24 cellular contexts compared by ENCODE assay signal in genomic region chr2:208479342-208479741, GRCh38.
A peak's percentile ranks its signal among the peaks of the same experiment; 100 is the strongest.
DNase-seq lines count a peak whose midpoint lies in the region; ATAC-seq, FAIRE-seq and TF ChIP-seq lines count a peak whose summit lies in the region.
"Had no signal": no experiment of that assay in that cellular context is flagged by ENCODE, and none has a peak within 500 bp of the region (broad histone marks: within the 10 kb centered on the region; RNA-seq: fewer than 3 reads in every experiment).

No MANE protein-coding gene starts in this region.

- H3K27me3 ChIP-seq in K562 (ENCODE audit: control insufficient read depth in 2 of 2, insufficient read depth in 2 of 2, low read length in 2 of 2), result no peaks in the 10 kb centered on the region

- CTCF ChIA-PET in K562 (lab: Yijun Ruan, JAX; ENCODE audit: low intra/inter-chr PET ratio), result no interaction called here
- CTCF ChIA-PET in RWPE1 (lab: Yijun Ruan, JAX), result no interaction called here

- no peak overlapping the region for H3K4me2 ChIP-seq in K562 (ENCODE audit: insufficient read depth, low read length)
- H3K4me2 ChIP-seq: smooth muscle cell had no signal

- TF ChIP-seq CTCF in K562 (IDR thresholded peaks at IDR 0.05 in 2 of 3, conservative IDR thresholded peaks at IDR 0.05 in 1 of 3; ENCODE audit: insufficient read depth in 2 of 3, low read depth in 1 of 3, low read length in 3 of 3), result no peak
- no peak for TF ChIP-seq CTCF in RWPE1 (conservative IDR thresholded peaks at IDR 0.05; ENCODE audit: low read depth)

- no peaks in the 10 kb centered on the region for H4K20me1 ChIP-seq in K562 (replicated peaks; ENCODE audit: control insufficient read depth, insufficient read depth, low read length)

- no peak for TF ChIP-seq RAD21 in K562 (CRISPR knock-in tag; conservative IDR thresholded peaks at IDR 0.05 in 1 of 2, IDR thresholded peaks at IDR 0.05 in 1 of 2)

- no peak overlapping the region for H3K27ac ChIP-seq in K562 (ENCODE audit: extremely low read depth, low read depth, low read length)
- H3K27ac ChIP-seq in RWPE1, result no peak overlapping the region
- H3K27ac ChIP-seq: dorsolateral prefrontal cortex had no signal

- no peaks in the 10 kb centered on the region for H3K9me1 ChIP-seq in K562 (ENCODE audit: control insufficient read depth, insufficient read depth, low read length)

- BruUV-seq in K562 (replicated peaks; lab: Mats Ljungman, UMichigan), result no TSS peak

- intact Hi-C loops in K562 (cut with micrococcal nuclease), result no loop called here

- H3K9ac ChIP-seq in K562 (ENCODE audit: insufficient read depth in 1 of 2, low read depth in 2 of 2, low read length in 2 of 2), result no peak overlapping the region

- H3K79me2 ChIP-seq in K562 (ENCODE audit: control insufficient read depth, insufficient read depth, low read length), result no peaks in the 10 kb centered on the region

- FAIRE-seq in K562 (lab: Jason Lieb, UNC) (no peak), urothelium cell line (lab: Jason Lieb, UNC) (no peak)
- FAIRE-seq: astrocyte, H1 had no signal

- ATAC-seq in GM18867 (IDR thresholded peaks at IDR 0.05; ENCODE audit: unreplicated experiment) (peak; percentile 71), GM21576 (IDR thresholded peaks at IDR 0.05; ENCODE audit: unreplicated experiment) (peak; percentile 51), HG03354 (IDR thresholded peaks at IDR 0.05; ENCODE audit: poor library complexity, severe bottlenecking, unreplicated experiment) (peak; percentile 69), K562 (no peak)
- ATAC-seq: natural killer cell had no signal

- H3K4me1 ChIP-seq in K562 (replicated peaks in 1 of 2; ENCODE audit: control insufficient read depth in 2 of 2, insufficient read depth in 2 of 2, low read length in 2 of 2), result no peaks in the 10 kb centered on the region

- 37% methylated on average over 5 of the region's 5 CpGs for WGBS in K562 (ENCODE audit: insufficient coverage, low coverage, missing lambda C conversion rate)

- POLR2A ChIA-PET in K562 (lab: Yijun Ruan, JAX), result no interaction called here
- POLR2A ChIA-PET in RWPE1 (lab: Yijun Ruan, JAX; ENCODE audit: low non-redundant PET), result no interaction called here

- in situ Hi-C loops in K562 (cut with MboI), result no loop called here

- no peak overlapping the region for H3K4me3 ChIP-seq in K562
- H3K4me3 ChIP-seq: dorsolateral prefrontal cortex, smooth muscle cell had no signal

- peak overlapping the region; percentile 16; the same call in 1 of the 2 replicates for H2AFZ ChIP-seq in K562 (ENCODE audit: low read depth, low read length)

- TF ChIP-seq POLR2A in K562 (conservative IDR thresholded peaks at IDR 0.05), result no peak

- no peak for TF ChIP-seq EP300 in K562 (IDR thresholded peaks at IDR 0.05; ENCODE audit: low read length)

- H3K9me3 ChIP-seq in K562 (replicated peaks; ENCODE audit: control insufficient read depth, insufficient read depth, low read depth, low read length), result peaks cover 3% of the 10 kb centered on the region; the same call in 1 of the 2 replicates

- DNase-seq in K562 (ENCODE audit: extremely low read depth in 1 of 4, low spot score in 3 of 4) (no peak), urothelium cell line (ENCODE audit: low spot score) (no peak), NCI-H2029 (lab: John Stamatoyannopoulos, UW) (no peak), RWPE1 (ENCODE audit: low spot score) (no peak)
- no peak for DNase-seq in activated effector memory CD4-positive, alpha-beta T cell treated with anti-CD3 and anti-CD28 coated beads, Interleukin-2, amount 50 U/mL, for 16 hours
- DNase-seq: activated CD4-positive, alpha-beta memory T cell treated with anti-CD3 and anti-CD28 coated beads, Interleukin-2, amount 10 ng/mL, durations not matched to agents 7 days and 5 days; activated naive CD8-positive, alpha-beta T cell treated with anti-CD3 and anti-CD28 coated beads for 36 hours; central memory CD4-positive, alpha-beta T cell; dorsolateral prefrontal cortex; islet precursor cell; midbrain; natural killer cell; NCI-H1436 treated with DMSO at 0.1 percent for 48 hours; NCI-H345; OCI-M1; retina; SIG-M5; stimulated activated CD4-positive, alpha-beta T cell treated with anti-CD3 and anti-CD28 coated beads, Interleukin-2, amount 100 ng/mL, for 24 hours had no signal

- H3K36me3 ChIP-seq in K562 (ENCODE audit: control insufficient read depth, insufficient read depth, low read length), result no peaks in the 10 kb centered on the region

TF ChIP-seq in K562, 482 proteins besides CTCF, POLR2A, EP300 and RAD21 (continues in another document):
- TF ChIP-seq ZNF589 (CRISPR knock-in tag; IDR thresholded peaks at IDR 0.05; ENCODE audit: low read depth) (no peak), ZFP1 (CRISPR knock-in tag; IDR thresholded peaks at IDR 0.05) (no peak), C11orf30 (IDR thresholded peaks at IDR 0.05; ENCODE audit: low read depth) (no peak), NR3C1 (CRISPR knock-in tag; IDR thresholded peaks at IDR 0.05) (no peak), XRCC5 (IDR thresholded peaks at IDR 0.05; ENCODE audit: low read depth, low read length) (no peak), CCNT2 (IDR thresholded peaks at IDR 0.05; ENCODE audit: borderline replicate concordance, extremely low read depth, insufficient read length, low read depth, low read length) (no peak), USF1 (CRISPR knock-in tag; IDR thresholded peaks at IDR 0.05) (no peak), NCOA1 (IDR thresholded peaks at IDR 0.05; ENCODE audit: low read depth) (no peak), CBX8 (IDR thresholded peaks at IDR 0.05; ENCODE audit: borderline replicate concordance, extremely low read depth, low read depth, low read length, poor library complexity, severe bottlenecking) (no peak), ZBTB17 (CRISPR knock-in tag; IDR thresholded peaks at IDR 0.05) (no peak), FIP1L1 (IDR thresholded peaks at IDR 0.05; ENCODE audit: low read depth, low read length, poor library complexity, severe bottlenecking) (no peak)
- TF ChIP-seq, protein P1, sequence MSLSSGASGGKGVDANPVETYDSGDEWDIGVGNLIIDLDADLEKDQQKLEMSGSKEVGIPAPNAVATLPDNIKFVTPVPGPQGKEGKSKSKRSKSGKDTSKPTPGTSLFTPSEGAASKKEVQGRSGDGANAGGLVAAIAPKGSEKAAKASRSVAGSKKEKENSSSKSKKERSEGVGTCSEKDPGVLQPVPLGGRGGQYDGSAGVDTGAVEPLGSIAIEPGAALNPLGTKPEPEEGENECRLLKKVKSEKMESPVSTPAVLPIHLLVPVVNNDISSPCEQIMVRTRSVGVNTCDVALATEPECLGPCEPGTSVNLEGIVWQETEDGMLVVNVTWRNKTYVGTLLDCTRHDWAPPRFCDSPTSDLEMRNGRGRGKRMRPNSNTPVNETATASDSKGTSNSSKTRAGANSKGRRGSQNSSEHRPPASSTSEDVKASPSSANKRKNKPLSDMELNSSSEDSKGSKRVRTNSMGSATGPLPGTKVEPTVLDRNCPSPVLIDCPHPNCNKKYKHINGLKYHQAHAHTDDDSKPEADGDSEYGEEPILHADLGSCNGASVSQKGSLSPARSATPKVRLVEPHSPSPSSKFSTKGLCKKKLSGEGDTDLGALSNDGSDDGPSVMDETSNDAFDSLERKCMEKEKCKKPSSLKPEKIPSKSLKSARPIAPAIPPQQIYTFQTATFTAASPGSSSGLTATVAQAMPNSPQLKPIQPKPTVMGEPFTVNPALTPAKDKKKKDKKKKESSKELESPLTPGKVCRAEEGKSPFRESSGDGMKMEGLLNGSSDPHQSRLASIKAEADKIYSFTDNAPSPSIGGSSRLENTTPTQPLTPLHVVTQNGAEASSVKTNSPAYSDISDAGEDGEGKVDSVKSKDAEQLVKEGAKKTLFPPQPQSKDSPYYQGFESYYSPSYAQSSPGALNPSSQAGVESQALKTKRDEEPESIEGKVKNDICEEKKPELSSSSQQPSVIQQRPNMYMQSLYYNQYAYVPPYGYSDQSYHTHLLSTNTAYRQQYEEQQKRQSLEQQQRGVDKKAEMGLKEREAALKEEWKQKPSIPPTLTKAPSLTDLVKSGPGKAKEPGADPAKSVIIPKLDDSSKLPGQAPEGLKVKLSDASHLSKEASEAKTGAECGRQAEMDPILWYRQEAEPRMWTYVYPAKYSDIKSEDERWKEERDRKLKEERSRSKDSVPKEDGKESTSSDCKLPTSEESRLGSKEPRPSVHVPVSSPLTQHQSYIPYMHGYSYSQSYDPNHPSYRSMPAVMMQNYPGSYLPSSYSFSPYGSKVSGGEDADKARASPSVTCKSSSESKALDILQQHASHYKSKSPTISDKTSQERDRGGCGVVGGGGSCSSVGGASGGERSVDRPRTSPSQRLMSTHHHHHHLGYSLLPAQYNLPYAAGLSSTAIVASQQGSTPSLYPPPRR (CRISPR knock-in tag; IDR thresholded peaks at IDR 0.05; ENCODE audit: borderline replicate concordance), result no peak
